1 cellular context compared by ENCODE assay signal in genomic region chr9:132590318-132591182, GRCh38.
TF ChIP-seq lines count a peak whose summit lies in the region.

No MANE protein-coding gene starts in this region.

TF ChIP-seq in GM23338, 12 proteins besides CTCF, POLR2A, EP300 and RAD21:
- TF ChIP-seq CREB1 (CRISPR knock-in tag; IDR thresholded peaks at IDR 0.05; ENCODE audit: low read depth) (no peak), EZH2phosphoT487 (IDR thresholded peaks at IDR 0.05; ENCODE audit: unreplicated experiment) (peak; percentile 72), STAT1 (IDR thresholded peaks at IDR 0.05; ENCODE audit: unreplicated experiment) (no peak), ETS1 (IDR thresholded peaks at IDR 0.05) (no peak), EZH2 (IDR thresholded peaks at IDR 0.05; ENCODE audit: low read depth, unreplicated experiment) (peak; percentile 83), ZNF331 (CRISPR knock-in tag; IDR thresholded peaks at IDR 0.05; ENCODE audit: low read depth) (no peak), REST (IDR thresholded peaks at IDR 0.05; ENCODE audit: unreplicated experiment) (no peak), JUNB (IDR thresholded peaks at IDR 0.05; ENCODE audit: unreplicated experiment) (no peak)
